Comparison of ENCODE assay signal across 1 cellular context in genomic region chr1:222814536-222815366, GRCh38.
TF ChIP-seq lines count a peak whose summit lies in the region.

A gene with protein sequence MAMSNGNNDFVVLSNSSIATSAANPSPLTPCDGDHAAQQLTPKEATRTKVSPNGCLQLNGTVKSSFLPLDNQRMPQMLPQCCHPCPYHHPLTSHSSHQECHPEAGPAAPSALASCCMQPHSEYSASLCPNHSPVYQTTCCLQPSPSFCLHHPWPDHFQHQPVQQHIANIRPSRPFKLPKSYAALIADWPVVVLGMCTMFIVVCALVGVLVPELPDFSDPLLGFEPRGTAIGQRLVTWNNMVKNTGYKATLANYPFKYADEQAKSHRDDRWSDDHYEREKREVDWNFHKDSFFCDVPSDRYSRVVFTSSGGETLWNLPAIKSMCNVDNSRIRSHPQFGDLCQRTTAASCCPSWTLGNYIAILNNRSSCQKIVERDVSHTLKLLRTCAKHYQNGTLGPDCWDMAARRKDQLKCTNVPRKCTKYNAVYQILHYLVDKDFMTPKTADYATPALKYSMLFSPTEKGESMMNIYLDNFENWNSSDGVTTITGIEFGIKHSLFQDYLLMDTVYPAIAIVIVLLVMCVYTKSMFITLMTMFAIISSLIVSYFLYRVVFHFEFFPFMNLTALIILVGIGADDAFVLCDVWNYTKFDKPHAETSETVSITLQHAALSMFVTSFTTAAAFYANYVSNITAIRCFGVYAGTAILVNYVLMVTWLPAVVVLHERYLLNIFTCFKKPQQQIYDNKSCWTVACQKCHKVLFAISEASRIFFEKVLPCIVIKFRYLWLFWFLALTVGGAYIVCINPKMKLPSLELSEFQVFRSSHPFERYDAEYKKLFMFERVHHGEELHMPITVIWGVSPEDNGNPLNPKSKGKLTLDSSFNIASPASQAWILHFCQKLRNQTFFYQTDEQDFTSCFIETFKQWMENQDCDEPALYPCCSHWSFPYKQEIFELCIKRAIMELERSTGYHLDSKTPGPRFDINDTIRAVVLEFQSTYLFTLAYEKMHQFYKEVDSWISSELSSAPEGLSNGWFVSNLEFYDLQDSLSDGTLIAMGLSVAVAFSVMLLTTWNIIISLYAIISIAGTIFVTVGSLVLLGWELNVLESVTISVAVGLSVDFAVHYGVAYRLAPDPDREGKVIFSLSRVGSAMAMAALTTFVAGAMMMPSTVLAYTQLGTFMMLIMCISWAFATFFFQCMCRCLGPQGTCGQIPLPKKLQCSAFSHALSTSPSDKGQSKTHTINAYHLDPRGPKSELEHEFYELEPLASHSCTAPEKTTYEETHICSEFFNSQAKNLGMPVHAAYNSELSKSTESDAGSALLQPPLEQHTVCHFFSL (N-terminal part only) (plus strand): TSS chr1:222815039. CDS start chr1:222942824, 127,785 bp downstream.

TF ChIP-seq in K562, 482 proteins besides CTCF, POLR2A, EP300 and RAD21 (continued from another document):
- TF ChIP-seq, protein P1, sequence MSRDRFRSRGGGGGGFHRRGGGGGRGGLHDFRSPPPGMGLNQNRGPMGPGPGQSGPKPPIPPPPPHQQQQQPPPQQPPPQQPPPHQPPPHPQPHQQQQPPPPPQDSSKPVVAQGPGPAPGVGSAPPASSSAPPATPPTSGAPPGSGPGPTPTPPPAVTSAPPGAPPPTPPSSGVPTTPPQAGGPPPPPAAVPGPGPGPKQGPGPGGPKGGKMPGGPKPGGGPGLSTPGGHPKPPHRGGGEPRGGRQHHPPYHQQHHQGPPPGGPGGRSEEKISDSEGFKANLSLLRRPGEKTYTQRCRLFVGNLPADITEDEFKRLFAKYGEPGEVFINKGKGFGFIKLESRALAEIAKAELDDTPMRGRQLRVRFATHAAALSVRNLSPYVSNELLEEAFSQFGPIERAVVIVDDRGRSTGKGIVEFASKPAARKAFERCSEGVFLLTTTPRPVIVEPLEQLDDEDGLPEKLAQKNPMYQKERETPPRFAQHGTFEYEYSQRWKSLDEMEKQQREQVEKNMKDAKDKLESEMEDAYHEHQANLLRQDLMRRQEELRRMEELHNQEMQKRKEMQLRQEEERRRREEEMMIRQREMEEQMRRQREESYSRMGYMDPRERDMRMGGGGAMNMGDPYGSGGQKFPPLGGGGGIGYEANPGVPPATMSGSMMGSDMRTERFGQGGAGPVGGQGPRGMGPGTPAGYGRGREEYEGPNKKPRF (IDR thresholded peaks at IDR 0.05; ENCODE audit: low read depth, low read length), result no peak
- TF ChIP-seq DLX4 (CRISPR knock-in tag; IDR thresholded peaks at IDR 0.05) (no peak), COPS2 (conservative IDR thresholded peaks at IDR 0.05) (no peak), ZNF444 (CRISPR knock-in tag; IDR thresholded peaks at IDR 0.05) (no peak), NR2F6 (CRISPR knock-in tag; IDR thresholded peaks at IDR 0.05) (no peak), KHSRP (IDR thresholded peaks at IDR 0.05) (no peak), NR1H2 (CRISPR knock-in tag; IDR thresholded peaks at IDR 0.05) (no peak), KAT8 (IDR thresholded peaks at IDR 0.05; ENCODE audit: low read depth) (no peak), POLR2B (IDR thresholded peaks at IDR 0.05; ENCODE audit: low read depth, partially characterized antibody) (no peak), ZFP36 (IDR thresholded peaks at IDR 0.05; ENCODE audit: low read depth, low read length, partially characterized antibody) (no peak), ZKSCAN8 (CRISPR knock-in tag; IDR thresholded peaks at IDR 0.05) (no peak)
- TF ChIP-seq, protein P2, sequence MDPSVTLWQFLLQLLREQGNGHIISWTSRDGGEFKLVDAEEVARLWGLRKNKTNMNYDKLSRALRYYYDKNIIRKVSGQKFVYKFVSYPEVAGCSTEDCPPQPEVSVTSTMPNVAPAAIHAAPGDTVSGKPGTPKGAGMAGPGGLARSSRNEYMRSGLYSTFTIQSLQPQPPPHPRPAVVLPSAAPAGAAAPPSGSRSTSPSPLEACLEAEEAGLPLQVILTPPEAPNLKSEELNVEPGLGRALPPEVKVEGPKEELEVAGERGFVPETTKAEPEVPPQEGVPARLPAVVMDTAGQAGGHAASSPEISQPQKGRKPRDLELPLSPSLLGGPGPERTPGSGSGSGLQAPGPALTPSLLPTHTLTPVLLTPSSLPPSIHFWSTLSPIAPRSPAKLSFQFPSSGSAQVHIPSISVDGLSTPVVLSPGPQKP (CRISPR knock-in tag; IDR thresholded peaks at IDR 0.05), result no peak
- TF ChIP-seq, protein P3, sequence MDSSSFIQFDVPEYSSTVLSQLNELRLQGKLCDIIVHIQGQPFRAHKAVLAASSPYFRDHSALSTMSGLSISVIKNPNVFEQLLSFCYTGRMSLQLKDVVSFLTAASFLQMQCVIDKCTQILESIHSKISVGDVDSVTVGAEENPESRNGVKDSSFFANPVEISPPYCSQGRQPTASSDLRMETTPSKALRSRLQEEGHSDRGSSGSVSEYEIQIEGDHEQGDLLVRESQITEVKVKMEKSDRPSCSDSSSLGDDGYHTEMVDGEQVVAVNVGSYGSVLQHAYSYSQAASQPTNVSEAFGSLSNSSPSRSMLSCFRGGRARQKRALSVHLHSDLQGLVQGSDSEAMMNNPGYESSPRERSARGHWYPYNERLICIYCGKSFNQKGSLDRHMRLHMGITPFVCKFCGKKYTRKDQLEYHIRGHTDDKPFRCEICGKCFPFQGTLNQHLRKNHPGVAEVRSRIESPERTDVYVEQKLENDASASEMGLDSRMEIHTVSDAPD (CRISPR knock-in tag; IDR thresholded peaks at IDR 0.05), result no peak
- TF ChIP-seq, protein P4, sequence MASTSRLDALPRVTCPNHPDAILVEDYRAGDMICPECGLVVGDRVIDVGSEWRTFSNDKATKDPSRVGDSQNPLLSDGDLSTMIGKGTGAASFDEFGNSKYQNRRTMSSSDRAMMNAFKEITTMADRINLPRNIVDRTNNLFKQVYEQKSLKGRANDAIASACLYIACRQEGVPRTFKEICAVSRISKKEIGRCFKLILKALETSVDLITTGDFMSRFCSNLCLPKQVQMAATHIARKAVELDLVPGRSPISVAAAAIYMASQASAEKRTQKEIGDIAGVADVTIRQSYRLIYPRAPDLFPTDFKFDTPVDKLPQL (IDR thresholded peaks at IDR 0.05; ENCODE audit: extremely low read depth, insufficient read length), result no peak
